ENCODE assay signal across 8 cellular contexts in the genomic region with DNA sequence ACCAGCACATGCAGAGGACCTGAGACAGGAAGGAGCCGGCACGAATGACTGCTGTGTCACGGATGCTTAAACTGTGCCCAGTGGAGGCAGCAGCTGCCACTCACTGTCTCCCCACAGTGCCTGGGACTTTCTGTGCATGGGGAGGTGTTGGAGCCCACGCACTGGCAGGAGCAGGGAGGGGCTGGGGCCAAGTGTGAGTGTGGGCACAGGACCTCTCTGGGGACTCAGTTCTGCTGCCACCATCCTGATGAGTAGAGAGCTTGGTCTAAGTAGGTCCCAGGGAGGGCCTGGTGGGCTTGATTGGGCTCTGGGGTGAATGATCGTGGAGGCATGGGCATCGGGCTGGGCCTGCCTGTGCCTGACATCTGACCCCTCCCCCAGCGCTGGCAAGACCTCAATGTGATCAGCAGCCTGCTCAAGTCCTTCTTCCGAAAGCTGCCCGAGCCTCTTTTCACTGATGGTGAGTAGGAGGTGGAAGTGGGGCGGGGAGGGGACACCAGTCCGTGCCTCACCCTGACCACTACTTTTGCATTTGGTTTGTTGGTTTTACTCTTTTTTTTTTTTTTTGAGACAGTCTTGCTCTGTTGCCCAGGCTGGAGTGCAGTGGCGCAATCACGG. TPM values are rescaled to one million over a fixed set of nuclear protein-coding genes. Genes with fewer than 3 reads are reported as not detected.
DNase-seq lines count a peak whose midpoint lies in the region; ATAC-seq and TF ChIP-seq lines count a peak whose summit lies in the region.
"Not testable (repeated sequence)": the region's sequence is repeated elsewhere in the genome, so short reads cannot be mapped to it uniquely, and the experiment has no call there.

No MANE protein-coding gene starts in this region.

- ATAC-seq in GM18502 (IDR thresholded peaks at IDR 0.05; ENCODE audit: poor library complexity, unreplicated experiment): peak; percentile 71
- peak; percentile 90 for ATAC-seq in GM21447 (IDR thresholded peaks at IDR 0.05; ENCODE audit: unreplicated experiment)
- peak; percentile 83 for ATAC-seq in HG03066 (IDR thresholded peaks at IDR 0.05; ENCODE audit: low read depth, unreplicated experiment)
- not testable (repeated sequence) for ATAC-seq in WTC11

- CTCF ChIA-PET in WTC11 (lab: Charles Lee): interaction anchor here (0.5 to 1.7 kb wide), 5 partner anchors 59 to 164 kb away, joined by 3 to 6 read pairs (median 3); no protein-coding TSS in a partner anchor

- peaks cover 47% of the 10 kb centered on the region for H3K36me3 ChIP-seq in right atrium auricular region

- H3K4me3 Mint-ChIP-seq in WTC11, type B pancreatic cell: not testable (repeated sequence)

- POLR2A ChIA-PET in WTC11 (lab: Charles Lee): interaction anchor here (0.8 kb wide), 1 partner anchor 57 kb away, joined by 3 read pairs; no protein-coding TSS in a partner anchor

- H3K27ac Mint-ChIP-seq in WTC11: 0 out of 2 replicates have a peak overlapping the region, but pooled peaks have one; percentile 36
- H3K27ac Mint-ChIP-seq in type B pancreatic cell: peak overlapping the region; percentile 82

- TF ChIP-seq CTCF in WTC11 (IDR thresholded peaks at IDR 0.05); right atrium auricular region (IDR thresholded peaks at IDR 0.05); type B pancreatic cell (conservative IDR thresholded peaks at IDR 0.05): not testable (repeated sequence)

- peaks cover 0 to 16% of the 10 kb centered on the region in 2 donors for H3K4me1 ChIP-seq in right atrium auricular region

- not testable (repeated sequence) for DNase-seq in WTC11 (ENCODE audit: low spot score); right atrium auricular region (ENCODE audit: low spot score); type B pancreatic cell (ENCODE audit: extremely low spot score, unreplicated experiment)
- peak; percentile 6 to 16 for DNase-seq in stimulated activated CD4-positive, alpha-beta T cell treated with anti-CD3 and anti-CD28 coated beads, Interleukin-1b, Interleukin-23, amount 100 ng/mL, for 4 hours (ENCODE audit: low read depth in 2 of 2)

- H3K27ac ChIP-seq in angular gyrus (ENCODE audit: low read depth, low read length) (peak overlapping the region; percentile 60), right atrium auricular region (peak overlapping the region; percentile 67 to 74)

- H3K9me3 ChIP-seq in right atrium auricular region: not testable (repeated sequence)

- H3K4me1 Mint-ChIP-seq in WTC11 (peaks cover 20% of the 10 kb centered on the region), type B pancreatic cell (ENCODE audit: unreplicated experiment) (peaks cover 19% of the 10 kb centered on the region)

- H3K36me3 Mint-ChIP-seq in WTC11 (peaks cover 29% of the 10 kb centered on the region), type B pancreatic cell (peaks cover 14% of the 10 kb centered on the region)

- not testable (repeated sequence) for H3K27me3 ChIP-seq in right atrium auricular region

- not testable (repeated sequence) for H3K27me3 Mint-ChIP-seq in WTC11 (ENCODE audit: low read depth); type B pancreatic cell

- H3K4me3 ChIP-seq in right atrium auricular region: not testable (repeated sequence)

- H3K9me3 Mint-ChIP-seq in WTC11, type B pancreatic cell: not testable (repeated sequence)

RNA-seq across cellular contexts. Expression of a gene that starts 57.5 kb away (rescaled TPM):
- total RNA-seq in WTC11 (2021): 49.1 to 66.0 TPM (median 56.6 TPM) in 3 replicates
- total RNA-seq in right atrium auricular region: 10 to 100 TPM; 59.9 to 95.6 TPM
- 114 and 333 TPM in 2 replicates for total RNA-seq in type B pancreatic cell (ENCODE audit: low replicate concordance)
